Comparison of ENCODE assay signal across 27 cellular contexts in genomic region chr19:28341810-28342350, GRCh38.
"Had no signal": no experiment of that assay in that cellular context is flagged by ENCODE, and none has a peak within 500 bp of the region (broad histone marks: within the 10 kb centered on the region; RNA-seq: fewer than 3 reads in every experiment).

No MANE protein-coding gene starts in this region.

- FAIRE-seq: pancreas had no signal

- H3K36me3 ChIP-seq: neural progenitor cell, pancreas, spleen, suprapubic skin, tibial artery, transverse colon, upper lobe of left lung, vagina had no signal

- H3K4me1 ChIP-seq: neural progenitor cell, pancreas, psoas muscle, spleen, suprapubic skin, testis, tibial artery, transverse colon, upper lobe of left lung, vagina had no signal

- H3K9ac ChIP-seq: neural progenitor cell had no signal

- H3K4me3 ChIP-seq: neural progenitor cell, pancreas, psoas muscle, skin epidermis, smooth muscle cell, spleen, suprapubic skin, testis, tibial artery, transverse colon, upper lobe of left lung, vagina had no signal

- H3K4me2 ChIP-seq: neural progenitor cell, smooth muscle cell had no signal

- H3K27me3 ChIP-seq: neural progenitor cell, pancreas, spleen, testis, tibial artery, transverse colon, upper lobe of left lung, vagina had no signal

- ATAC-seq: naive thymus-derived CD4-positive, alpha-beta T cell; natural killer cell; pancreas; psoas muscle; right cardiac atrium; sciatic nerve; stimulated activated memory B cell treated with anti-CD40 and anti-IgM and Interleukin-4, amounts not matched to agents 10 μg/mL and 1 μg/mL and 100 μg/mL, for 72 hours; stimulated activated naive CD8-positive, alpha-beta T cell treated with anti-CD3 and anti-CD28 coated beads, Interleukin-15, amount 100 ng/mL, for 72 hours; stimulated activated naive CD8-positive, alpha-beta T cell treated with anti-CD3 and anti-CD28 coated beads, Interleukin-15, Interleukin-2, amounts not matched to agents 100 U/mL and 50 U/mL, for 24 hours had no signal

- DNase-seq: naive thymus-derived CD4-positive, alpha-beta T cell; natural killer cell; occipital lobe; pancreas; psoas muscle; right cardiac atrium; spleen; stimulated activated CD4-positive, alpha-beta T cell treated with anti-CD3 and anti-CD28 coated beads, Interleukin-12 subunit alpha, Interleukin-12 subunit beta, amount 100 ng/mL, for 4 hours; stimulated activated CD4-positive, alpha-beta T cell treated with anti-CD3 and anti-CD28 coated beads, Interleukin-1b, Interleukin-23, amount 100 ng/mL, for 48 hours; stimulated activated CD4-positive, alpha-beta T cell treated with anti-CD3 and anti-CD28 coated beads, Interleukin-4, amount 100 ng/mL, for 1 hour; stimulated activated CD4-positive, alpha-beta T cell treated with anti-CD3 and anti-CD28 coated beads, Interleukin-4, amount 100 ng/mL, for 4 hours; stimulated activated CD8-positive, alpha-beta memory T cell treated with anti-CD3 and anti-CD28 coated beads, Interleukin-4, amount 100 ng/mL, for 48 hours; stimulated activated naive CD4-positive, alpha-beta T cell; stimulated activated naive CD8-positive, alpha-beta T cell treated with anti-CD3 and anti-CD28 coated beads, Interleukin-15, amount 100 ng/mL, for 72 hours; stimulated activated naive CD8-positive, alpha-beta T cell treated with anti-CD3 and anti-CD28 coated beads, Interleukin-15, Interleukin-2, amounts not matched to agents 100 U/mL and 50 U/mL, for 24 hours; substantia nigra; testis; tibial artery; transverse colon; upper lobe of left lung had no signal

- H3K27ac ChIP-seq: neural progenitor cell, pancreas, psoas muscle, skin epidermis, spleen, suprapubic skin, testis, tibial artery, transverse colon, upper lobe of left lung, vagina had no signal

- H3K9me3 ChIP-seq: pancreas, testis, vagina had no signal

- H2AFZ ChIP-seq: neural progenitor cell had no signal
